ENCODE assay signal across 9 cellular contexts in genomic region chr6:169188051-169188863, GRCh38.
DNase-seq lines count a peak whose midpoint lies in the region; ATAC-seq and TF ChIP-seq lines count a peak whose summit lies in the region.
"Had no signal": no experiment of that assay in that cellular context is flagged by ENCODE, and none has a peak within 500 bp of the region (broad histone marks: within the 10 kb centered on the region; RNA-seq: fewer than 3 reads in every experiment).

No MANE protein-coding gene starts in this region.

- peaks cover 40% of the 10 kb centered on the region for H3K36me3 ChIP-seq in SJCRH30
- no peaks in the 10 kb centered on the region for H3K36me3 ChIP-seq in aorta (ENCODE audit: control insufficient read depth in 1 of 2, insufficient read depth in 2 of 2, low read length in 1 of 2)
- no peaks in the 10 kb centered on the region for H3K36me3 ChIP-seq in adrenal gland (replicated peaks in 1 of 2)

- intact Hi-C loops in aorta (cut with DNase I): no loop called here
- intact Hi-C loops in adrenal gland (cut with DNase I): no loop called here

- 77 to 83% methylated on average over 15 of the region's 15 CpGs for WGBS in aorta, 2 donors
- 76 to 85% (median 81%) methylated on average over 13 to 15 of the region's 15 CpGs for WGBS in adrenal gland, 4 donors

- TF ChIP-seq POLR2A in adrenal gland (IDR thresholded peaks at IDR 0.05): no peak

- ATAC-seq in aorta (ENCODE audit: low FRiP score): no peak
- no peak for ATAC-seq in GM19452 (IDR thresholded peaks at IDR 0.05; ENCODE audit: unreplicated experiment)

- H3K4me1 ChIP-seq in SJCRH30 (peaks cover 49% of the 10 kb centered on the region), aorta (ENCODE audit: control insufficient read depth in 1 of 2, insufficient read depth in 2 of 2, low read length in 2 of 2) (peaks cover 0 to 1% of the 10 kb centered on the region in 2 donors), adrenal gland (replicated peaks in 1 of 2) (no peaks in the 10 kb centered on the region)

- H3K9me3 ChIP-seq in SJCRH30 (replicated peaks): no peaks in the 10 kb centered on the region
- H3K9me3 ChIP-seq in aorta (ENCODE audit: control insufficient read depth, low read length): no peaks in the 10 kb centered on the region
- no peaks in the 10 kb centered on the region for H3K9me3 ChIP-seq in adrenal gland (replicated peaks in 1 of 3)

- H3K27me3 ChIP-seq in SJCRH30 (no peaks in the 10 kb centered on the region), aorta (ENCODE audit: control insufficient read depth in 1 of 2, insufficient read depth in 2 of 2, low read length in 1 of 2) (no peaks in the 10 kb centered on the region), adrenal gland (no peaks in the 10 kb centered on the region)

- no peak for TF ChIP-seq CTCF in fibroblast of pulmonary artery (IDR thresholded peaks at IDR 0.05; ENCODE audit: low read length, missing control alignments)
- no peak for TF ChIP-seq CTCF in adrenal gland (IDR thresholded peaks at IDR 0.05)

- H3K27ac ChIP-seq in SJCRH30 (peak overlapping the region; percentile 98), aorta (ENCODE audit: low read depth in 1 of 2, low read length in 2 of 2) (peak overlapping the region; percentile 29 to 90), adrenal gland (no peak overlapping the region)

- peak; percentile 28 for DNase-seq in stimulated activated CD4-positive, alpha-beta T cell treated with anti-CD3 and anti-CD28 coated beads, Interleukin-1b, Interleukin-23, amount 100 ng/mL, for 48 hours
- DNase-seq in stimulated activated CD4-positive, alpha-beta T cell treated with anti-CD3 and anti-CD28 coated beads, Interleukin-15, amount 100 ng/mL, for 24 hours: no peak
- peak; percentile 99 to 100 for DNase-seq in SJCRH30
- DNase-seq in fibroblast of pulmonary artery (ENCODE audit: low read depth): peak; percentile 91
- no peak for DNase-seq in aorta
- no peak for DNase-seq in adrenal gland
- no peak for DNase-seq in SKM-1 (lab: John Stamatoyannopoulos, UW; ENCODE audit: unreplicated experiment)
- DNase-seq: naive B cell had no signal

- peak overlapping the region; percentile 69 for H3K4me3 ChIP-seq in SJCRH30
- H3K4me3 ChIP-seq in fibroblast of pulmonary artery (replicated peaks; ENCODE audit: low read depth, low read length): no peak overlapping the region
- no peak overlapping the region for H3K4me3 ChIP-seq in aorta (ENCODE audit: low read length in 2 of 2)
- H3K4me3 ChIP-seq in adrenal gland: no peak overlapping the region

Comparison
In these comparisons a context has a peak if more than half of its experiments do, and no peak if none do; other contexts are left out.
1. DNase-seq: peak in stimulated activated CD4-positive, alpha-beta T cell treated with anti-CD3 and anti-CD28 coated beads, Interleukin-1b, Interleukin-23, amount 100 ng/mL, for 48 hours (single experiment), SJCRH30 (2 of 2) and fibroblast of pulmonary artery (single experiment); none in stimulated activated CD4-positive, alpha-beta T cell treated with anti-CD3 and anti-CD28 coated beads, Interleukin-15, amount 100 ng/mL, for 24 hours (single experiment), aorta (0 of 2), adrenal gland (0 of 7) and SKM-1 (single experiment).
2. H3K27ac ChIP-seq: peak in SJCRH30 (single experiment) and aorta (2 of 2); none in adrenal gland (0 of 5).